10 cellular contexts compared by ENCODE assay signal in genomic region chr17:67594115-67594878, GRCh38.
A peak's percentile ranks its signal among the peaks of the same experiment; 100 is the strongest.
DNase-seq lines count a peak whose midpoint lies in the region; ATAC-seq lines count a peak whose summit lies in the region.
"Had no signal": no experiment of that assay in that cellular context is flagged by ENCODE, and none has a peak within 500 bp of the region (broad histone marks: within the 10 kb centered on the region; RNA-seq: fewer than 3 reads in every experiment).

No MANE protein-coding gene starts in this region.

- peak; percentile 38 for DNase-seq in Caki2 (ENCODE audit: low read depth)
- DNase-seq in HT-29 (ENCODE audit: low spot score): peak; percentile 68
- DNase-seq in kidney tubule cell (ENCODE audit: low spot score): peak; percentile 72
- DNase-seq in COR-L47 (lab: John Stamatoyannopoulos, UW): no peak
- DNase-seq in midbrain (lab: John Stamatoyannopoulos, UW): no peak
- no peak for DNase-seq in NCI-H510A (lab: John Stamatoyannopoulos, UW)
- no peak for DNase-seq in stimulated activated CD4-positive, alpha-beta T cell treated with anti-CD3 and anti-CD28 coated beads, Interleukin-1b, Interleukin-23, amount 100 ng/mL, for 48 hours
- DNase-seq: activated T-cell treated with anti-CD3 and anti-CD28 coated beads, Interleukin-2, amount 50 U/mL, for 48 hours; CD4-positive, alpha-beta memory T cell had no signal

- in situ Hi-C loops in Caki2 (cut with HindIII; ENCODE audit: low pct_unique_long_range_greater_than_20kb, low sequenced_read_pairs): no loop called here

- ATAC-seq in GM21390 (IDR thresholded peaks at IDR 0.05; ENCODE audit: unreplicated experiment): peak; percentile 75

Comparison
In these comparisons a context has a peak if more than half of its experiments do, and no peak if none do; other contexts are left out.
1. DNase-seq: peak in Caki2 (single experiment), HT-29 (single experiment) and kidney tubule cell (single experiment); none in COR-L47 (single experiment), midbrain (single experiment), NCI-H510A (single experiment) and stimulated activated CD4-positive, alpha-beta T cell treated with anti-CD3 and anti-CD28 coated beads, Interleukin-1b, Interleukin-23, amount 100 ng/mL, for 48 hours (single experiment).